ENCODE assay signal across 10 cellular contexts in the genomic region with DNA sequence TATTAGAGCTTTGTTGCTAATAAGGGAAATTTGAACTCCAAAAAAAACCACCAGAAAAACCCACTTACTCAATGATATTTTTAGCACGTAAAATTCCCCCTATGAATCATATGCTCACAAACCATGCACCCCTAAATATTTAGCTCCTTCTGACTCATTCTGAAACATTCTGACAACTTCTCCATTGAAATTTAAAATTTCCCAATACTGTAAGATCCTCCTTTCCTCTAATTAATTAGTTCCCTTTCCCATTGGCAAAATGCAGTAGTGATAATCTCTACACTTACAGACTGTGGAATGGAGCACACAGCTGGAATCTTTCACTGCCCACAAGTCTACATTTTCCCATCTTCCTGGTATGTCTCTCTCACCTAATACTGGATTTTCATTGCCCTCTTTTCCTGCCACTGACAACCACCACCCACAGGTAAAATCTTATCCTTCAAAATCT.
A peak's percentile ranks its signal among the peaks of the same experiment; 100 is the strongest.
DNase-seq lines count a peak whose midpoint lies in the region; ATAC-seq lines count a peak whose summit lies in the region.
"Had no signal": no experiment of that assay in that cellular context is flagged by ENCODE, and none has a peak within 500 bp of the region (broad histone marks: within the 10 kb centered on the region; RNA-seq: fewer than 3 reads in every experiment).

No MANE protein-coding gene starts in this region.

- no peaks in the 10 kb centered on the region for H3K36me3 ChIP-seq in naive thymus-derived CD4-positive, alpha-beta T cell (ENCODE audit: control insufficient read depth in 2 of 3, insufficient read depth in 3 of 3, low read length in 3 of 3)
- H3K36me3 ChIP-seq: gastrocnemius medialis had no signal

- peak overlapping the region; percentile 36 for H3K4me3 Mint-ChIP-seq in activated CD4-positive, alpha-beta T cell treated with anti-CD3 and anti-CD28 coated beads, Interleukin-2, amount 10 ng/mL, durations not matched to agents 24 days and 14 days
- H3K4me3 Mint-ChIP-seq in activated CD4-positive, alpha-beta T cell treated with anti-CD3 and anti-CD28 coated beads, Interleukin-2, amount 10 ng/mL, durations not matched to agents 7 days and 5 days, result no peak overlapping the region
- H3K4me3 Mint-ChIP-seq in naive thymus-derived CD4-positive, alpha-beta T cell, result peak overlapping the region in 1 of 10 donors; percentile 26

- ATAC-seq in GM21786 (IDR thresholded peaks at IDR 0.05; ENCODE audit: unreplicated experiment), result peak; percentile 55
- ATAC-seq in naive thymus-derived CD4-positive, alpha-beta T cell, result peak; percentile 74

- no peak overlapping the region for H3K27ac ChIP-seq in naive thymus-derived CD4-positive, alpha-beta T cell (ENCODE audit: low read depth, low read length)
- no peak overlapping the region for H3K27ac ChIP-seq in caudate nucleus (ENCODE audit: low read depth, low read length)
- H3K27ac ChIP-seq: gastrocnemius medialis had no signal

- no peaks in the 10 kb centered on the region for H3K27me3 Mint-ChIP-seq in activated CD4-positive, alpha-beta T cell treated with anti-CD3 and anti-CD28 coated beads, Interleukin-2, amount 10 ng/mL, durations not matched to agents 24 days and 14 days
- no peaks in the 10 kb centered on the region for H3K27me3 Mint-ChIP-seq in activated CD4-positive, alpha-beta T cell treated with anti-CD3 and anti-CD28 coated beads, Interleukin-2, amount 10 ng/mL, durations not matched to agents 7 days and 5 days
- no peaks in the 10 kb centered on the region for H3K27me3 Mint-ChIP-seq in naive thymus-derived CD4-positive, alpha-beta T cell

- CTCF ChIA-PET in activated CD4-positive, alpha-beta T cell treated with anti-CD3 and anti-CD28 coated beads, Interleukin-2, amount 10 ng/mL, durations not matched to agents 7 days and 5 days (lab: Charles Lee), result interaction anchor here (1.6 kb wide), 1 partner anchor 18 kb away, joined by 4 read pairs; no protein-coding TSS in a partner anchor
- CTCF ChIA-PET in naive thymus-derived CD4-positive, alpha-beta T cell (lab: Charles Lee), result no interaction called here

- peaks cover 44% of the 10 kb centered on the region for H3K4me1 Mint-ChIP-seq in activated CD4-positive, alpha-beta T cell treated with anti-CD3 and anti-CD28 coated beads, Interleukin-2, amount 10 ng/mL, durations not matched to agents 24 days and 14 days
- H3K4me1 Mint-ChIP-seq in activated CD4-positive, alpha-beta T cell treated with anti-CD3 and anti-CD28 coated beads, Interleukin-2, amount 10 ng/mL, durations not matched to agents 7 days and 5 days, result peaks cover 37% of the 10 kb centered on the region
- H3K4me1 Mint-ChIP-seq in naive thymus-derived CD4-positive, alpha-beta T cell, result peaks cover 6 to 43% (median 15%) of the 10 kb centered on the region in 7 donors

- no peaks in the 10 kb centered on the region for H3K9me3 ChIP-seq in naive thymus-derived CD4-positive, alpha-beta T cell (ENCODE audit: control insufficient read depth in 2 of 3, low read length in 3 of 3)
- H3K9me3 ChIP-seq: gastrocnemius medialis had no signal

- H3K36me3 Mint-ChIP-seq in activated CD4-positive, alpha-beta T cell treated with anti-CD3 and anti-CD28 coated beads, Interleukin-2, amount 10 ng/mL, durations not matched to agents 24 days and 14 days (ENCODE audit: low read depth), result no peaks in the 10 kb centered on the region
- H3K36me3 Mint-ChIP-seq in activated CD4-positive, alpha-beta T cell treated with anti-CD3 and anti-CD28 coated beads, Interleukin-2, amount 10 ng/mL, durations not matched to agents 7 days and 5 days (ENCODE audit: low read depth), result peaks cover 2% of the 10 kb centered on the region
- H3K36me3 Mint-ChIP-seq in naive thymus-derived CD4-positive, alpha-beta T cell, result peaks cover 0 to 8% (median 0%) of the 10 kb centered on the region in 5 donors

- H3K9me3 Mint-ChIP-seq in activated CD4-positive, alpha-beta T cell treated with anti-CD3 and anti-CD28 coated beads, Interleukin-2, amount 10 ng/mL, durations not matched to agents 24 days and 14 days, result peaks cover 8% of the 10 kb centered on the region
- H3K9me3 Mint-ChIP-seq in activated CD4-positive, alpha-beta T cell treated with anti-CD3 and anti-CD28 coated beads, Interleukin-2, amount 10 ng/mL, durations not matched to agents 7 days and 5 days, result peaks cover 6% of the 10 kb centered on the region
- H3K9me3 Mint-ChIP-seq in naive thymus-derived CD4-positive, alpha-beta T cell, result peaks cover 0 to 2% (median 0%) of the 10 kb centered on the region in 11 donors

- H3K27me3 ChIP-seq in naive thymus-derived CD4-positive, alpha-beta T cell (ENCODE audit: control insufficient read depth in 2 of 2, insufficient read depth in 2 of 2, low read length in 2 of 2), result no peaks in the 10 kb centered on the region
- H3K27me3 ChIP-seq: gastrocnemius medialis had no signal

- no peak overlapping the region for H3K4me3 ChIP-seq in naive thymus-derived CD4-positive, alpha-beta T cell (ENCODE audit: low read length)
- H3K4me3 ChIP-seq: gastrocnemius medialis had no signal

- peak overlapping the region; percentile 60 for H3K27ac Mint-ChIP-seq in activated CD4-positive, alpha-beta T cell treated with anti-CD3 and anti-CD28 coated beads, Interleukin-2, amount 10 ng/mL, durations not matched to agents 24 days and 14 days
- H3K27ac Mint-ChIP-seq in activated CD4-positive, alpha-beta T cell treated with anti-CD3 and anti-CD28 coated beads, Interleukin-2, amount 10 ng/mL, durations not matched to agents 7 days and 5 days, result no peak overlapping the region
- H3K27ac Mint-ChIP-seq in naive thymus-derived CD4-positive, alpha-beta T cell, result peak overlapping the region in 3 of 9 donors; percentile 6 to 77 (median 46)

- DNase-seq in activated CD4-positive, alpha-beta T cell treated with anti-CD3 and anti-CD28 coated beads, Interleukin-2, amount 10 ng/mL, durations not matched to agents 24 days and 14 days, result no peak
- no peak for DNase-seq in activated CD4-positive, alpha-beta T cell treated with anti-CD3 and anti-CD28 coated beads, Interleukin-2, amount 10 ng/mL, durations not matched to agents 7 days and 5 days
- peak; percentile 5 for DNase-seq in HS-27A (ENCODE audit: low read depth)
- no peak for DNase-seq in naive thymus-derived CD4-positive, alpha-beta T cell
- no peak for DNase-seq in KG1 (lab: John Stamatoyannopoulos, UW)
- DNase-seq in pons (ENCODE audit: low spot score), result no peak
- no peak for DNase-seq in caudate nucleus (lab: John Stamatoyannopoulos, UW)
- DNase-seq: ACHN, gastrocnemius medialis had no signal

- intact Hi-C loops in activated CD4-positive, alpha-beta T cell treated with anti-CD3 and anti-CD28 coated beads, Interleukin-2, amount 10 ng/mL, durations not matched to agents 24 days and 14 days (cut with micrococcal nuclease), result loop anchor here (1.0 to 2.0 kb wide), 2 partner anchors 34 to 334 kb away; no protein-coding TSS in a partner anchor
- intact Hi-C loops in naive thymus-derived CD4-positive, alpha-beta T cell (cut with micrococcal nuclease), result no loop called here

- peaks cover 5 to 29% of the 10 kb centered on the region in 2 donors for H3K4me1 ChIP-seq in naive thymus-derived CD4-positive, alpha-beta T cell (ENCODE audit: control insufficient read depth in 2 of 2, insufficient read depth in 2 of 2, low read length in 2 of 2)
- H3K4me1 ChIP-seq: gastrocnemius medialis had no signal

- POLR2A ChIA-PET in activated CD4-positive, alpha-beta T cell treated with anti-CD3 and anti-CD28 coated beads, Interleukin-2, amount 10 ng/mL, durations not matched to agents 7 days and 5 days (lab: Charles Lee), result interaction anchor here (0.8 kb wide), 1 partner anchor 35 kb away, joined by 4 read pairs; no protein-coding TSS in a partner anchor
- POLR2A ChIA-PET in naive thymus-derived CD4-positive, alpha-beta T cell (lab: Charles Lee), result interaction anchor here (0.7 kb wide), 1 partner anchor 32 kb away, joined by 3 read pairs; no protein-coding TSS in a partner anchor
